Comparison of ENCODE assay signal across 7 cellular contexts in the genomic region with DNA sequence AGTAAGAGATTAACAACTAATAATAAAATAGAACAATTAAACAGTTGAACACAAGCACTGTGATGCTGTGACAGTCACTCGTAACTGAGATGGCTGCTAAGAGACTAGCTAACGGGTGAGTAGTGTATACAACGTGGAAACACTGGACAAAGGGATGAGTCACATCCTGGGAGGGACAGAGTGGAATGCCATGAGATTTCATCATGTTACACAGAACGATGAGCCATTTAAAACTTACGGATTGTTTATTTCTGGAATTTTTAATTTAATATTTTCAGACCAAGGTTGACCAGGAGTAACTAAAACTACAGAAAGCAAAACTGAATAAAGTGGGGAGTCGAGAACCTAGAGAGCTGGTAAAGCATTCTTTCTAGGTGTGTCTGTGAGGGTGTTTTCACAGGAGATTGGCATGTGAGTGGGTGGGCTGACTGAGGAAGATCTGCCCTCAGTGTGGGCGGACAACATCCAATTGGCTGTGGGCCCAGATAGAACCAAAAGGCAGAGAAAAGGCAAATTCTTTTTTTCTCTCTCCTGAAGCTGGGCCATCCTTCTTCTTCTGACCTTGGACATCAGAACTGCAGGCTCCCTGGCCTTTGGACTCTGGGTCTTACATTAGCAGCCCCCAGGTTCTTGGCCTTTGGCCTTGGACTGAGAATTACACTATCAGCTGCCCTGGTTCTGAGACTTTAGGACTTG. TPM values are rescaled to one million over a fixed set of nuclear protein-coding genes. Genes with fewer than 3 reads are reported as not detected.
A peak's percentile ranks its signal among the peaks of the same experiment; 100 is the strongest.
DNase-seq lines count a peak whose midpoint lies in the region; ATAC-seq and TF ChIP-seq lines count a peak whose summit lies in the region.

No MANE protein-coding gene starts in this region.

- H3K27ac ChIP-seq in left ventricle myocardium inferior (replicated peaks) (peak overlapping the region; percentile 91), smooth muscle cell (ENCODE audit: low read depth) (peak overlapping the region; percentile 97)

- peak overlapping the region; percentile 75 for H3K4me3 Mint-ChIP-seq in activated naive CD4-positive, alpha-beta T cell treated with anti-CD3 and anti-CD28 coated beads, Interleukin-2, amount 50 U/mL, for 24 hours

- no peaks in the 10 kb centered on the region for H3K27me3 ChIP-seq in left ventricle myocardium inferior (ENCODE audit: low read depth)
- H3K27me3 ChIP-seq in smooth muscle cell (ENCODE audit: low read depth), result no peaks in the 10 kb centered on the region

- in situ Hi-C loops in KBM-7 (cut with MboI; ENCODE audit: low pct_unique_long_range_greater_than_20kb, low sequenced_read_pairs), result no loop called here

- H3K4me3 ChIP-seq in left ventricle myocardium inferior (peak overlapping the region; percentile 34), smooth muscle cell (peak overlapping the region; percentile 2)

- H3K4me1 ChIP-seq in left ventricle myocardium inferior (peaks cover 23% of the 10 kb centered on the region), smooth muscle cell (ENCODE audit: low read depth) (no peaks in the 10 kb centered on the region)

- ATAC-seq in GM18502 (IDR thresholded peaks at IDR 0.05; ENCODE audit: poor library complexity, unreplicated experiment) (peak; percentile 56), GM21825 (IDR thresholded peaks at IDR 0.05; ENCODE audit: unreplicated experiment) (peak; percentile 41)

- no peaks in the 10 kb centered on the region for H3K9me3 Mint-ChIP-seq in activated naive CD4-positive, alpha-beta T cell treated with anti-CD3 and anti-CD28 coated beads, Interleukin-2, amount 50 U/mL, for 24 hours

- peak overlapping the region; percentile 86 for H3K27ac Mint-ChIP-seq in activated naive CD4-positive, alpha-beta T cell treated with anti-CD3 and anti-CD28 coated beads, Interleukin-2, amount 50 U/mL, for 24 hours

- no peaks in the 10 kb centered on the region for H3K36me3 ChIP-seq in left ventricle myocardium inferior
- no peaks in the 10 kb centered on the region for H3K36me3 ChIP-seq in smooth muscle cell (ENCODE audit: low read depth)

- intact Hi-C loops in left ventricle myocardium inferior (cut with micrococcal nuclease), result no loop called here

- peak overlapping the region; percentile 85 for H3K9ac ChIP-seq in smooth muscle cell (ENCODE audit: low read depth)

- H3F3A ChIP-seq in smooth muscle cell (ENCODE audit: low read depth), result peaks cover 12% of the 10 kb centered on the region

- no peaks in the 10 kb centered on the region for H3K9me3 ChIP-seq in left ventricle myocardium inferior (replicated peaks)
- H3K9me3 ChIP-seq in smooth muscle cell (replicated peaks; ENCODE audit: low read depth), result no peaks in the 10 kb centered on the region

- H3K36me3 Mint-ChIP-seq in activated naive CD4-positive, alpha-beta T cell treated with anti-CD3 and anti-CD28 coated beads, Interleukin-2, amount 50 U/mL, for 24 hours, result no peaks in the 10 kb centered on the region

- peak overlapping the region; percentile 64 for H3K4me2 ChIP-seq in smooth muscle cell

- TF ChIP-seq CTCF in left ventricle myocardium inferior (IDR thresholded peaks at IDR 0.05; ENCODE audit: borderline replicate concordance) (no peak), smooth muscle cell (IDR thresholded peaks at IDR 0.05; ENCODE audit: borderline replicate concordance, insufficient read depth, poor library complexity, severe bottlenecking) (no peak)

- H4K20me1 ChIP-seq in smooth muscle cell (ENCODE audit: low read depth), result no peaks in the 10 kb centered on the region

- no peaks in the 10 kb centered on the region for H3K79me2 ChIP-seq in smooth muscle cell (ENCODE audit: low read depth)

- DNase-seq in KBM-7 (peak; percentile 25), left ventricle myocardium inferior (no peak), smooth muscle cell (lab: John Stamatoyannopoulos, UW; ENCODE audit: unreplicated experiment) (no peak), NCI-H748 (lab: John Stamatoyannopoulos, UW; ENCODE audit: unreplicated experiment) (no peak)

- WGBS in smooth muscle cell (ENCODE audit: low lambda C conversion rate), result 12% methylated on average over 7 of the region's 7 CpGs

- H2AFZ ChIP-seq in smooth muscle cell (ENCODE audit: low read depth), result peak overlapping the region; percentile 60

- H3K27me3 Mint-ChIP-seq in activated naive CD4-positive, alpha-beta T cell treated with anti-CD3 and anti-CD28 coated beads, Interleukin-2, amount 50 U/mL, for 24 hours, result no peaks in the 10 kb centered on the region

- peaks cover 50% of the 10 kb centered on the region for H3K4me1 Mint-ChIP-seq in activated naive CD4-positive, alpha-beta T cell treated with anti-CD3 and anti-CD28 coated beads, Interleukin-2, amount 50 U/mL, for 24 hours

RNA-seq across cellular contexts. Expression of gene TMSB10, which starts 14.6 kb away (rescaled TPM):
- total RNA-seq in left ventricle myocardium inferior (400 TPM), smooth muscle cell (7,008 and 8,051 TPM in 2 replicates)
- 5,467 and 5,517 TPM in 2 replicates for polyA plus RNA-seq in smooth muscle cell

RNA-seq across cellular contexts. Expression of gene TRABD2A, which starts 39.1 kb away (rescaled TPM):
- 0.49 TPM for total RNA-seq in left ventricle myocardium inferior
- 0.31 TPM in 1 of 2 replicates, not detected in the other for total RNA-seq in smooth muscle cell
- 0.11 and 1.1 TPM in 2 replicates for polyA plus RNA-seq in smooth muscle cell

RNA-seq across cellular contexts. Expression of gene KCMF1, which starts 50.9 kb away (rescaled TPM):
- 90.2 TPM for total RNA-seq in left ventricle myocardium inferior
- total RNA-seq in smooth muscle cell, result 65.0 and 102 TPM in 2 replicates
- 55.0 and 56.5 TPM in 2 replicates for polyA plus RNA-seq in smooth muscle cell

Comparison
In these comparisons a context has a peak if more than half of its experiments do, and no peak if none do; other contexts are left out.
1. RNA of gene TMSB10, which starts 14.6 kb away (total RNA-seq): 7,008 to 8,051 TPM in smooth muscle cell; 400 TPM in left ventricle myocardium inferior (single experiment); every median in the first group is over 10 times any median in the second.